In the genomic region with DNA sequence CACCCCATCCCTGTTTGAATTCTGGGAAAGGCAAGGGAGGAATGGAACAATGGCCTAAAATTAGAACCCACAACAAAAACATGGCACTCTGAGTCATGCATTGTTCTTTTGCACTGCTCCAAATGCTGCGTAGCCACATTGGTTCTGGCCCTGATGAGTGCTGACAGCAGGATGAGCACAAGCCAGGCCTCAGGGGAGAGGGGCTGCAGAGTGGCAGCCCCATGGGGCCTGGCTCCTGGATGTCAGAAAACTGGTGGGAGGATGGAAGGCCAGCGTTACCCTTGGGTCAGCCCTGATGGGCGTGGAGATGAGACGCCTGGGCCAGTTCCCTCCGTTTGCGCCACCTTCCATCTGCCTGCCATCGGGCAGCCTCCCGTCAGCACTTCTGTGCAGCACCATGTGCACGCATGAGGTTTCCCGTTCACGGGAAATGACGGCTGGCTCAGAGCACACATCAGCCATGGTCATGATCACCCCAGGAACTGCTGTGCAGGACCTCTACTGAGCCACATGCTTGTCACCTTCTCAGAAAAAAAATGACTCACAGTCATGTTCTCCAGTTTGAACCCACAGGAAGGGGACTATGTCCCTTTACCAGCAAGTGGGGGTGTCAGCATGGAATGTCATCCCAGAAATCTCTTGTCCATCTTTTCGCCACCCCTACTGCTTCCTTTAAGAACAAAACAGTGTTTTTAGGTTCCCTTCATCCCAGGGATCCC, we compare ENCODE assay signal across 14 cellular contexts.
"Had no signal": no experiment of that assay in that cellular context is flagged by ENCODE, and none has a peak within 500 bp of the region (broad histone marks: within the 10 kb centered on the region; RNA-seq: fewer than 3 reads in every experiment).

No MANE protein-coding gene starts in this region.

- H3K27ac ChIP-seq: brain microvascular endothelial cell, dorsolateral prefrontal cortex, lower lobe of right lung, psoas muscle, spleen, stomach, testis had no signal

- H3K27me3 ChIP-seq: brain microvascular endothelial cell, stomach, testis had no signal

- H3K9me3 ChIP-seq: lower lobe of right lung, psoas muscle, stomach, testis had no signal

- FAIRE-seq: TTC549 had no signal

- H3K36me3 ChIP-seq: brain microvascular endothelial cell, lower lobe of right lung, spleen, stomach had no signal

- H3K4me1 ChIP-seq: lower lobe of right lung, psoas muscle, spleen, testis had no signal

- DNase-seq: activated B cell treated with CpG ODN at 0.5 μM for 24 hours; activated CD4-positive, alpha-beta T cell treated with anti-CD3 and anti-CD28 coated beads, Interleukin-2, amount 10 ng/mL, durations not matched to agents 24 days and 14 days; activated CD8-positive, alpha-beta memory T cell treated with anti-CD3 and anti-CD28 coated beads for 24 hours; activated gamma-delta T cell treated with Interleukin-2 at 50 U/mL for 16 hours; dorsolateral prefrontal cortex; foreskin melanocyte; lower lobe of right lung; psoas muscle; stomach; SW 1271; testis had no signal

- H3K4me3 ChIP-seq: dorsolateral prefrontal cortex, lower lobe of right lung, psoas muscle, spleen, stomach, testis had no signal
